Comparison of ENCODE assay signal across 1 cellular context in genomic region chr18:59272221-59272888, GRCh38.
TF ChIP-seq lines count a peak whose summit lies in the region.

No MANE protein-coding gene starts in this region.

TF ChIP-seq in endothelial cell of umbilical vein, 7 proteins besides CTCF, POLR2A, EP300 and RAD21 (continued from another document):
- TF ChIP-seq JUN (IDR thresholded peaks at IDR 0.05; ENCODE audit: borderline replicate concordance, insufficient read depth, insufficient read length, low read depth) (no peak), GATA2 (IDR thresholded peaks at IDR 0.05; ENCODE audit: insufficient read depth, insufficient read length, low read depth, low read length) (no peak), EZH2 (IDR thresholded peaks at IDR 0.05; ENCODE audit: borderline replicate concordance, low read depth, low read length, severe bottlenecking) (peak; percentile 65)
- TF ChIP-seq, protein P1, sequence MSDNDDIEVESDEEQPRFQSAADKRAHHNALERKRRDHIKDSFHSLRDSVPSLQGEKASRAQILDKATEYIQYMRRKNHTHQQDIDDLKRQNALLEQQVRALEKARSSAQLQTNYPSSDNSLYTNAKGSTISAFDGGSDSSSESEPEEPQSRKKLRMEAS (IDR thresholded peaks at IDR 0.05; ENCODE audit: insufficient read depth, insufficient read length): no peak
